ENCODE assay signal across 30 cellular contexts in the genomic region with DNA sequence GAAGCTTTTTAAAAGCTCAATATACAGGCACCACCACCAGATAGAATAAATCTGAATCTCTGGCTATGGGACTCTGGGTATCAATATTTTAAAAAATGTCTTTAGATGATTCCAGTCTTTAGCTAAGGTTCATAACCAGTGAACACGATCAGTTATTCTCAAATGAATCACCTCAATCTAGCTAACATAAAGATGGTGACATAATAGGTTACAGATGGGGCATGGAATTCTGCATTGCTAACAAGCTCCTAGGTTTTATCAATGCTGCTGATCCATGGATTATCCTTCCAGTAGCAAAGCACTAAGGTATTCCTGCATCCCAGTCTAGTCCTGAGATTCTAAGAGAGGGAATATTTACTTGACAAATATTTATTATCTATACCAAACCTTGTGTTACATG.
"Had no signal": no experiment of that assay in that cellular context is flagged by ENCODE, and none has a peak within 500 bp of the region (broad histone marks: within the 10 kb centered on the region; RNA-seq: fewer than 3 reads in every experiment).

No MANE protein-coding gene starts in this region.

- H3K36me3 ChIP-seq: adrenal gland, SJSA1 had no signal

- H3K27ac ChIP-seq: adrenal gland, KMS-11, SJSA1 had no signal

- DNase-seq: activated CD4-positive, alpha-beta T cell treated with anti-CD3 and anti-CD28 coated beads, Interleukin-2, amount 10 ng/mL, durations not matched to agents 24 days and 14 days; activated CD4-positive, alpha-beta T cell treated with anti-CD3 and anti-CD28 coated beads, Interleukin-2, amount 50 U/mL, for 48 hours; activated CD8-positive, alpha-beta T cell treated with anti-CD3 and anti-CD28 coated beads, Interleukin-2, amount 10 ng/mL, durations not matched to agents 7 days and 5 days; activated gamma-delta T cell treated with Interleukin-2 at 50 U/mL for 16 hours; activated naive CD4-positive, alpha-beta T cell treated with anti-CD3 and anti-CD28 coated beads for 36 hours; activated T-cell treated with anti-CD3 and anti-CD28 coated beads, Interleukin-2, amount 50 U/mL, for 4 hours; adrenal gland; central memory CD4-positive, alpha-beta T cell; NCI-H1092 treated with DMSO at 0.1 percent for 48 hours; NCI-H1417; NCI-H146; NCI-H187; NCI-H2029 treated with DMSO at 0.1 percent for 48 hours; NCI-H2171 treated with DMSO at 0.1 percent for 48 hours; NCI-H2227 treated with DMSO at 0.1 percent for 48 hours; NCI-H446; NCI-H510A treated with DMSO at 0.1 percent for 48 hours; NCI-H526 treated with DMSO at 0.1 percent for 48 hours; NCI-H774; RPMI8226; SHP77 treated with DMSO at 0.1 percent for 48 hours; SK-N-SH had no signal

- H3K27me3 ChIP-seq: adrenal gland, SJSA1 had no signal

- H3K9me3 ChIP-seq: adrenal gland, SJSA1, SK-N-SH had no signal

- H3K9me3 Mint-ChIP-seq: activated CD4-positive, alpha-beta T cell treated with anti-CD3 and anti-CD28 coated beads, Interleukin-2, amount 10 ng/mL, durations not matched to agents 24 days and 14 days had no signal

- H3K4me3 ChIP-seq: adrenal gland, SJSA1 had no signal

- H3K4me1 ChIP-seq: adrenal gland had no signal

- H3K4me3 Mint-ChIP-seq: activated CD4-positive, alpha-beta T cell treated with anti-CD3 and anti-CD28 coated beads, Interleukin-2, amount 10 ng/mL, durations not matched to agents 24 days and 14 days; activated CD8-positive, alpha-beta T cell treated with anti-CD3 and anti-CD28 coated beads, Interleukin-2, amount 10 ng/mL, durations not matched to agents 7 days and 5 days; activated naive CD4-positive, alpha-beta T cell treated with anti-CD3 and anti-CD28 coated beads for 36 hours; activated T-cell treated with anti-CD3 and anti-CD28 coated beads, Interleukin-2, amount 50 U/mL, for 4 hours; activated T-helper 1 cell treated with anti-CD3 and anti-CD28 coated beads, Interleukin-12 subunit alpha, Interleukin-12 subunit beta, Interleukin-2, Interleukin-4 antibody, amounts not matched to agents 30 ng/mL and 10 ng/mL and 1 ng/mL, durations not matched to agents 14 hours and 24 hours and 36 hours; brain; T-helper 1 cell treated with Interleukin-12 subunit alpha and Interleukin-12 subunit beta and Interleukin-4 antibody, amounts not matched to agents 30 μg/mL and 1 μg/mL, for 36 hours; T-helper 2 cell treated with Interferon-gamma antibody and Interleukin-4, amounts not matched to agents 5 μg/mL and 100 μg/mL, for 36 hours had no signal

- H3K36me3 Mint-ChIP-seq: activated naive CD4-positive, alpha-beta T cell treated with anti-CD3 and anti-CD28 coated beads, Interleukin-2, amount 50 U/mL, for 72 hours; brain had no signal

- H3K27ac Mint-ChIP-seq: activated CD4-positive, alpha-beta T cell treated with anti-CD3 and anti-CD28 coated beads, Interleukin-2, amount 10 ng/mL, durations not matched to agents 24 days and 14 days; activated CD8-positive, alpha-beta T cell treated with anti-CD3 and anti-CD28 coated beads, Interleukin-2, amount 10 ng/mL, durations not matched to agents 7 days and 5 days; activated naive CD4-positive, alpha-beta T cell treated with anti-CD3 and anti-CD28 coated beads for 36 hours; activated naive CD4-positive, alpha-beta T cell treated with anti-CD3 and anti-CD28 coated beads, Interleukin-2, amount 50 U/mL, for 72 hours; activated T-helper 1 cell treated with anti-CD3 and anti-CD28 coated beads, Interleukin-12 subunit alpha, Interleukin-12 subunit beta, Interleukin-2, Interleukin-4 antibody, amounts not matched to agents 30 ng/mL and 10 ng/mL and 1 ng/mL, durations not matched to agents 14 hours and 24 hours and 36 hours; T-helper 1 cell treated with Interleukin-12 subunit alpha and Interleukin-12 subunit beta and Interleukin-4 antibody, amounts not matched to agents 30 μg/mL and 1 μg/mL, for 36 hours; T-helper 2 cell treated with Interferon-gamma antibody and Interleukin-4, amounts not matched to agents 5 μg/mL and 100 μg/mL, for 36 hours had no signal

- H3K4me1 Mint-ChIP-seq: activated CD4-positive, alpha-beta T cell treated with anti-CD3 and anti-CD28 coated beads, Interleukin-2, amount 10 ng/mL, durations not matched to agents 24 days and 14 days had no signal

- ATAC-seq: activated CD8-positive, alpha-beta T cell treated with anti-CD3 and anti-CD28 coated beads, Interleukin-2, amount 10 ng/mL, durations not matched to agents 7 days and 5 days; activated naive CD4-positive, alpha-beta T cell treated with anti-CD3 and anti-CD28 coated beads, Interleukin-2, amount 50 U/mL, for 72 hours; activated T-cell treated with anti-CD3 and anti-CD28 coated beads, Interleukin-2, amount 50 U/mL, for 4 hours; Panc1 had no signal
